Comparison of ENCODE assay signal across 24 cellular contexts in the genomic region with DNA sequence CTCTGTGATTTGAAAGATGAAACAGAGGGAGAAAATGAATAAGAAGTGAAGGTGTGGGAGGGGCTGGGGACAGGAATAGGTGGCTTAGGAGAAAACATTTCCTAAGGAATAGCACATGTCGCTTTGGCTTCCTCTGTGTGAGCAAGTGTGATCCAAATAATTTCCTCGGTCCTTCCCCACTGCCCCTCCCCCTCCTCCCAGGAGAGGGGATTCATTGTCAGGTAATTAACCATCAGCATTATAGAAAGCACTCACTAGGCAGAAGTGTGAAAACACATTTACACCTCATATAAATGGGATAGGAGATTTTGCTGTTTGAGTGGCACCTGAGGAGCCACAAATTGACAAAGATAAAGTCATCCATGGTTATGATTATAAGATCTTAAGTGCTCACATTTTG.
"Had no signal": no experiment of that assay in that cellular context is flagged by ENCODE, and none has a peak within 500 bp of the region (broad histone marks: within the 10 kb centered on the region; RNA-seq: fewer than 3 reads in every experiment).

No MANE protein-coding gene starts in this region.

- H3K27ac ChIP-seq: adrenal gland, breast epithelium, Peyer's patch, RWPE1, SJCRH30, VCaP had no signal

- H3K27ac Mint-ChIP-seq: activated CD4-positive, alpha-beta memory T cell treated with anti-CD3 and anti-CD28 coated beads, Interleukin-2, amount 10 ng/mL, durations not matched to agents 7 days and 5 days; activated CD4-positive, alpha-beta T cell treated with anti-CD3 and anti-CD28 coated beads for 36 hours; activated naive CD8-positive, alpha-beta T cell treated with anti-CD3 and anti-CD28 coated beads, Interleukin-2, amount 10 ng/mL, durations not matched to agents 7 days and 5 days; activated T-cell treated with anti-CD3 and anti-CD28 coated beads, Interleukin-2, amount 50 U/mL, for 72 hours; activated T-helper 2 cell treated with anti-CD3 and anti-CD28 coated beads, Interferon-gamma antibody, Interleukin-2, Interleukin-4, amounts not matched to agents 10 μg/mL and 5 μg/mL and 100 μg/mL, durations not matched to agents 14 hours and 24 hours and 36 hours had no signal

- H3K4me1 Mint-ChIP-seq: activated CD4-positive, alpha-beta memory T cell treated with anti-CD3 and anti-CD28 coated beads, Interleukin-2, amount 10 ng/mL, durations not matched to agents 7 days and 5 days; activated CD4-positive, alpha-beta T cell treated with anti-CD3 and anti-CD28 coated beads for 36 hours; activated naive CD8-positive, alpha-beta T cell treated with anti-CD3 and anti-CD28 coated beads, Interleukin-2, amount 10 ng/mL, durations not matched to agents 7 days and 5 days had no signal

- DNase-seq: activated CD4-positive, alpha-beta memory T cell treated with anti-CD3 and anti-CD28 coated beads, Interleukin-2, amount 10 ng/mL, durations not matched to agents 7 days and 5 days; activated CD4-positive, alpha-beta T cell treated with anti-CD3 and anti-CD28 coated beads for 36 hours; activated CD4-positive, alpha-beta T cell treated with anti-CD3 and anti-CD28 coated beads, Interleukin-2, amount 50 U/mL, for 1 hour; activated gamma-delta T cell treated with Interleukin-2 at 50 U/mL for 16 hours; activated naive CD4-positive, alpha-beta T cell treated with anti-CD3 and anti-CD28 coated beads, Interleukin-2, amount 50 U/mL, for 16 hours; activated naive CD8-positive, alpha-beta T cell treated with anti-CD3 and anti-CD28 coated beads, Interleukin-2, amount 10 ng/mL, durations not matched to agents 7 days and 5 days; activated T-cell treated with anti-CD3 and anti-CD28 coated beads for 4 hours; activated T-cell treated with anti-CD3 and anti-CD28 coated beads, Interleukin-2, amount 50 U/mL, for 72 hours; adrenal gland; anterior cingulate cortex; caudate nucleus; Karpas-422; NCI-H187; NCI-H2081; NCI-H510A treated with DMSO at 0.1 percent for 48 hours; Peyer's patch; Right ventricle myocardium superior; SJCRH30; SK-N-SH; T-helper 1 cell had no signal

- H3K4me3 ChIP-seq: adrenal gland, breast epithelium, Peyer's patch, SJCRH30 had no signal

- H3K27me3 ChIP-seq: adrenal gland, breast epithelium, Peyer's patch, SJCRH30 had no signal

- H3K4me3 Mint-ChIP-seq: activated CD4-positive, alpha-beta memory T cell treated with anti-CD3 and anti-CD28 coated beads, Interleukin-2, amount 10 ng/mL, durations not matched to agents 7 days and 5 days; activated CD4-positive, alpha-beta T cell treated with anti-CD3 and anti-CD28 coated beads for 36 hours; activated naive CD8-positive, alpha-beta T cell treated with anti-CD3 and anti-CD28 coated beads, Interleukin-2, amount 10 ng/mL, durations not matched to agents 7 days and 5 days; activated T-cell treated with anti-CD3 and anti-CD28 coated beads, Interleukin-2, amount 50 U/mL, for 72 hours had no signal

- ATAC-seq: activated CD4-positive, alpha-beta T cell treated with anti-CD3 and anti-CD28 coated beads for 36 hours; activated T-cell treated with anti-CD3 and anti-CD28 coated beads, Interleukin-2, amount 50 U/mL, for 72 hours had no signal

- H3K9ac ChIP-seq: SK-N-SH had no signal

- H3K9me3 ChIP-seq: adrenal gland, Peyer's patch, SJCRH30, SK-N-SH had no signal

- H3K36me3 Mint-ChIP-seq: activated naive CD8-positive, alpha-beta T cell treated with anti-CD3 and anti-CD28 coated beads, Interleukin-2, amount 10 ng/mL, durations not matched to agents 7 days and 5 days had no signal

- H3K27me3 Mint-ChIP-seq: activated CD4-positive, alpha-beta memory T cell treated with anti-CD3 and anti-CD28 coated beads, Interleukin-2, amount 10 ng/mL, durations not matched to agents 7 days and 5 days; activated naive CD8-positive, alpha-beta T cell treated with anti-CD3 and anti-CD28 coated beads, Interleukin-2, amount 10 ng/mL, durations not matched to agents 7 days and 5 days had no signal

- H3K36me3 ChIP-seq: adrenal gland, breast epithelium, Peyer's patch, SJCRH30 had no signal

- H3K4me2 ChIP-seq: SK-N-SH had no signal

- H3K4me1 ChIP-seq: adrenal gland, breast epithelium, Peyer's patch, SJCRH30 had no signal
